ENCODE assay signal across 10 cellular contexts in genomic region chr7:107045980-107046379, GRCh38. TPM values are rescaled to one million over a fixed set of nuclear protein-coding genes. Genes with fewer than 3 reads are reported as not detected.
DNase-seq lines count a peak whose midpoint lies in the region; ATAC-seq and TF ChIP-seq lines count a peak whose summit lies in the region.
"Had no signal": no experiment of that assay in that cellular context is flagged by ENCODE, and none has a peak within 500 bp of the region (broad histone marks: within the 10 kb centered on the region; RNA-seq: fewer than 3 reads in every experiment).

No MANE protein-coding gene starts in this region.

- no peaks in the 10 kb centered on the region for H3K9me3 ChIP-seq in neuronal stem cell (replicated peaks in 1 of 2; ENCODE audit: control insufficient read depth in 2 of 2, insufficient read depth in 1 of 2, low read depth in 1 of 2, low read length in 2 of 2)
- H3K9me3 ChIP-seq: neutrophil had no signal

- TF ChIP-seq CTCF in coronary artery (IDR thresholded peaks at IDR 0.05): no peak

- peak overlapping the region; percentile 41 for H3K4me2 ChIP-seq in neuronal stem cell (ENCODE audit: insufficient read depth, low read length, poor library complexity, severe bottlenecking)

- H4K8ac ChIP-seq in neuronal stem cell (ENCODE audit: low read depth, low read length): no peak overlapping the region

- no peak overlapping the region for H2BK15ac ChIP-seq in neuronal stem cell (ENCODE audit: low read length)

- H3K36me3 ChIP-seq in neuronal stem cell (replicated peaks in 1 of 2; ENCODE audit: control insufficient read depth in 2 of 2, insufficient read depth in 2 of 2, low read length in 2 of 2): no peaks in the 10 kb centered on the region
- H3K36me3 ChIP-seq: neutrophil had no signal

- H3K4me1 ChIP-seq in neuronal stem cell (ENCODE audit: control insufficient read depth in 2 of 2, insufficient read depth in 1 of 2, low read depth in 1 of 2, low read length in 2 of 2): peaks cover 3 to 7% of the 10 kb centered on the region in 2 donors

- H3K4me3 ChIP-seq in coronary artery: peak overlapping the region; percentile 79
- peak overlapping the region; percentile 70 to 93 for H3K4me3 ChIP-seq in neuronal stem cell (ENCODE audit: low read length in 2 of 2)

- H2AFZ ChIP-seq in neuronal stem cell (ENCODE audit: low read length): peak overlapping the region; percentile 98

- H3K23ac ChIP-seq in neuronal stem cell (ENCODE audit: low read depth, low read length, poor library complexity): no peak overlapping the region

- H2BK12ac ChIP-seq in neuronal stem cell (ENCODE audit: low read length): no peak overlapping the region

- no peak overlapping the region for H3K9ac ChIP-seq in neuronal stem cell (ENCODE audit: low read depth, low read length, poor library complexity)

- H2AK5ac ChIP-seq in neuronal stem cell (ENCODE audit: low read depth, low read length): no peak overlapping the region

- DNase-seq in COLO829 (ENCODE audit: low spot score): peak; percentile 29
- DNase-seq in LHCN-M2 (ENCODE audit: low read depth): peak; percentile 10
- no peak for DNase-seq in coronary artery (ENCODE audit: low spot score)
- no peak for DNase-seq in neuronal stem cell (ENCODE audit: low spot score)
- no peak for DNase-seq in activated CD4-positive, CD25-positive, alpha-beta regulatory T cell (lab: John Stamatoyannopoulos, UW)
- DNase-seq: activated CD8-positive, alpha-beta memory T cell treated with anti-CD3 and anti-CD28 coated beads for 24 hours had no signal

- no peak overlapping the region for H2BK5ac ChIP-seq in neuronal stem cell (ENCODE audit: low read length)

- WGBS in neuronal stem cell (ENCODE audit: extremely low coverage in 2 of 2, insufficient read length in 2 of 2, insufficient replicate concordance in 1 of 2), 2 donors: no CpG with 5 or more reads among the region's 1 CpG

- H4K91ac ChIP-seq in neuronal stem cell (ENCODE audit: low read depth, low read length, poor library complexity): no peak overlapping the region

- H3K79me1 ChIP-seq in neuronal stem cell (ENCODE audit: low read depth, low read length): peaks cover 2% of the 10 kb centered on the region

- H3K4ac ChIP-seq in neuronal stem cell (ENCODE audit: low read length): no peak overlapping the region

- no peak overlapping the region for H2BK120ac ChIP-seq in neuronal stem cell (ENCODE audit: low read depth, low read length)

- H3K14ac ChIP-seq in neuronal stem cell (ENCODE audit: low read length): no peak overlapping the region

- H3K27me3 ChIP-seq in neuronal stem cell (ENCODE audit: control insufficient read depth in 3 of 3, insufficient read depth in 3 of 3, low read depth in 1 of 3, low read length in 3 of 3): no peaks in the 10 kb centered on the region

- ATAC-seq in GM18520 (IDR thresholded peaks at IDR 0.05; ENCODE audit: unreplicated experiment) (no peak), HG02852 (IDR thresholded peaks at IDR 0.05; ENCODE audit: unreplicated experiment) (no peak), HG03460 (IDR thresholded peaks at IDR 0.05; ENCODE audit: unreplicated experiment) (no peak)

- H3K27ac ChIP-seq in coronary artery (no peak overlapping the region), neuronal stem cell (replicated peaks; ENCODE audit: low read length) (no peak overlapping the region)
- H3K27ac ChIP-seq: neutrophil had no signal

- H3K18ac ChIP-seq in neuronal stem cell (ENCODE audit: low read length): no peak overlapping the region

RNA-seq across cellular contexts. Expression of gene PRKAR2B, which starts 1.5 kb away (rescaled TPM):
- 0.06 and 0.26 TPM in 2 replicates for total RNA-seq in LHCN-M2 (2014; rRNA removed)
- 0.07 TPM for polyA plus RNA-seq in LHCN-M2 (2012)
- 25.0 TPM for polyA plus RNA-seq in neuronal stem cell (2013, experiment 1 of 2)
- 25.9 TPM for polyA plus RNA-seq in neuronal stem cell (2013, experiment 2 of 2)

Comparison
In these comparisons a context has a peak if more than half of its experiments do, and no peak if none do; other contexts are left out.
1. DNase-seq: peak in COLO829 (single experiment) and LHCN-M2 (single experiment); none in coronary artery (single experiment), neuronal stem cell (single experiment) and activated CD4-positive, CD25-positive, alpha-beta regulatory T cell (0 of 4).